7 cellular contexts compared by ENCODE assay signal in the genomic region with DNA sequence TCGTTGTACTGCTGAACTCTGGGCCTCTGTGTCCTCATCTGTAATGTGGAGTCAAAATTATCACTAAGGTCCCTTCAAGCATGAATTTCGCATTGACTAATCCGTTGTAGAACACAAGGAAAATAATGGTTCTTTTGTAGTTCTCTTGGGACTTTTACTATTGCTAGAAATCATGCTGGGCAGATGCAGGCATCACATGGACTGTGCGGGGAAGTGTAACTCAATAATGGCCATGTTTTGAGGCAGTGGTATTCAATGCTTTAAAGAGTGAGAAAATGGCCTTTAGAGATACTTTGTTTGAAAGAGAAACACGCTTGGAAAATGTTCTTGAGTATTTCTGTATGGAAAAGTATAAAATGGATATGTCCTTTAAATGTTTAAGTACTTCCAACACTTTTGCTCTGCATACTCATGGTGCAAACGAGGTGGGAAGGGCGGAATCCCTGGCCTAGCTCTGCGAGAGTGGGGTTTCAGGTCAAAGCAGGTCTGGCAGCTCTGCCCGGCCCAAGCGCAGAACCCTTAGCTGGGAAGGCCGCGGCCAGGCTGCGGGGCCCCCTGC.
DNase-seq lines count a peak whose midpoint lies in the region; ATAC-seq and TF ChIP-seq lines count a peak whose summit lies in the region.

No MANE protein-coding gene starts in this region.

- H3K79me2 ChIP-seq in PC-9 (ENCODE audit: low read depth): no peaks in the 10 kb centered on the region

- POLR2A ChIA-PET in PC-9 (lab: Charles Lee; ENCODE audit: unreplicated experiment): interaction anchor here (0.6 kb wide), 1 partner anchor 30 kb away, joined by 4 read pairs; no protein-coding TSS in a partner anchor

- no peaks in the 10 kb centered on the region for H4K20me1 ChIP-seq in PC-9 (ENCODE audit: insufficient read depth)

- DNase-seq in PC-9: no peak
- no peak for DNase-seq in foreskin fibroblast
- DNase-seq in NCI-H2029 (lab: John Stamatoyannopoulos, UW): no peak
- DNase-seq in NK-92 (lab: John Stamatoyannopoulos, UW; ENCODE audit: unreplicated experiment): no peak

- H3K9me3 ChIP-seq in PC-9 (ENCODE audit: insufficient read depth, low read depth): no peaks in the 10 kb centered on the region

- ATAC-seq in GM18502 (IDR thresholded peaks at IDR 0.05; ENCODE audit: poor library complexity, unreplicated experiment) (peak; percentile 27), GM21723 (IDR thresholded peaks at IDR 0.05; ENCODE audit: unreplicated experiment) (no peak)

- no peaks in the 10 kb centered on the region for H3F3A ChIP-seq in PC-9 (ENCODE audit: insufficient read depth, low read depth)

- CTCF ChIA-PET in PC-9 (lab: Charles Lee): no interaction called here

- TF ChIP-seq CTCF in PC-9 (conservative IDR thresholded peaks at IDR 0.05) (no peak), foreskin fibroblast (IDR thresholded peaks at IDR 0.05; ENCODE audit: low read depth, low read length) (no peak)

- no peaks in the 10 kb centered on the region for H3K9me2 ChIP-seq in PC-9 (ENCODE audit: insufficient read depth)

- intact Hi-C loops in PC-9 (cut with micrococcal nuclease; ENCODE audit: unreplicated experiment): no loop called here

- peak overlapping the region; percentile 45 for H3K9ac ChIP-seq in rectal smooth muscle tissue (ENCODE audit: low read length)

- H3K4me2 ChIP-seq in PC-9: peak overlapping the region; percentile 80

- peak overlapping the region; percentile 65 for H3K4me3 ChIP-seq in PC-9
- H3K4me3 ChIP-seq in foreskin fibroblast (ENCODE audit: low read depth in 1 of 2, low read length in 2 of 2): peak overlapping the region; percentile 50 to 57
- peak overlapping the region; percentile 74 for H3K4me3 ChIP-seq in rectal smooth muscle tissue (ENCODE audit: low read length)

- no TSS peak for BruUV-seq in PC-9 (replicated peaks; lab: Mats Ljungman, UMichigan)

- H3K27ac ChIP-seq in PC-9 (no peak overlapping the region), rectal smooth muscle tissue (ENCODE audit: low read depth, low read length) (peak overlapping the region; percentile 69)

- H3K36me3 ChIP-seq in PC-9 (ENCODE audit: low read depth) (no peaks in the 10 kb centered on the region), rectal smooth muscle tissue (ENCODE audit: control insufficient read depth, insufficient read depth, low read length) (no peaks in the 10 kb centered on the region)

- no peaks in the 10 kb centered on the region for H3K27me3 ChIP-seq in PC-9 (ENCODE audit: insufficient read depth, low read depth)
- no peaks in the 10 kb centered on the region for H3K27me3 ChIP-seq in rectal smooth muscle tissue (ENCODE audit: control insufficient read depth, insufficient read depth, low read length)

- H2AFZ ChIP-seq in PC-9: peak overlapping the region; percentile 91

- H3K4me1 ChIP-seq in PC-9 (replicated peaks; ENCODE audit: insufficient read depth) (no peaks in the 10 kb centered on the region), rectal smooth muscle tissue (ENCODE audit: control insufficient read depth, insufficient read depth, low read length) (peaks cover 4% of the 10 kb centered on the region)
